Comparison of ENCODE assay signal across 1 cellular context in genomic region chr6:36698871-36699271, GRCh38.
TF ChIP-seq lines count a peak whose summit lies in the region.

No MANE protein-coding gene starts in this region.

TF ChIP-seq in K562, 482 proteins besides CTCF, POLR2A, EP300 and RAD21 (continued from another document):
- no peak for TF ChIP-seq NCOA1 (IDR thresholded peaks at IDR 0.05; ENCODE audit: low read depth)
- TF ChIP-seq, protein P1, sequence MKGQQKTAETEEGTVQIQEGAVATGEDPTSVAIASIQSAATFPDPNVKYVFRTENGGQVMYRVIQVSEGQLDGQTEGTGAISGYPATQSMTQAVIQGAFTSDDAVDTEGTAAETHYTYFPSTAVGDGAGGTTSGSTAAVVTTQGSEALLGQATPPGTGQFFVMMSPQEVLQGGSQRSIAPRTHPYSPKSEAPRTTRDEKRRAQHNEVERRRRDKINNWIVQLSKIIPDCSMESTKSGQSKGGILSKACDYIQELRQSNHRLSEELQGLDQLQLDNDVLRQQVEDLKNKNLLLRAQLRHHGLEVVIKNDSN (CRISPR knock-in tag; IDR thresholded peaks at IDR 0.05): 0 out of 2 replicates have a peak, but pooled peaks have one; percentile 3
